10 cellular contexts compared by ENCODE assay signal in genomic region chr7:116150588-116150987, GRCh38. TPM values are rescaled to one million over a fixed set of nuclear protein-coding genes. Genes with fewer than 3 reads are reported as not detected.
DNase-seq lines count a peak whose midpoint lies in the region; ATAC-seq and TF ChIP-seq lines count a peak whose summit lies in the region.
"Had no signal": no experiment of that assay in that cellular context is flagged by ENCODE, and none has a peak within 500 bp of the region (broad histone marks: within the 10 kb centered on the region; RNA-seq: fewer than 3 reads in every experiment).

No MANE protein-coding gene starts in this region.

- ATAC-seq in GM18909 (IDR thresholded peaks at IDR 0.05; ENCODE audit: poor library complexity, unreplicated experiment) (peak; percentile 96), HG03457 (IDR thresholded peaks at IDR 0.05; ENCODE audit: unreplicated experiment) (peak; percentile 93), naive B cell (ENCODE audit: low read depth in 2 of 2) (peak; percentile 93), upper lobe of right lung (no peak)

- peak overlapping the region in 1 of 6 donors; percentile 36 for H3K27ac Mint-ChIP-seq in naive B cell
- H3K27ac Mint-ChIP-seq: progenitor cell of endocrine pancreas had no signal

- no peak overlapping the region for H3K4me3 ChIP-seq in upper lobe of right lung

- H3K36me3 ChIP-seq in upper lobe of right lung: no peaks in the 10 kb centered on the region

- intact Hi-C loops in upper lobe of right lung (cut with DNase I): no loop called here

- H3K9me3 Mint-ChIP-seq in naive B cell: peaks cover 0 to 6% (median 2%) of the 10 kb centered on the region in 7 donors

- peak overlapping the region in 7 of 8 donors; percentile 2 to 76 (median 30) for H3K4me3 Mint-ChIP-seq in naive B cell

- H3K27ac ChIP-seq in upper lobe of right lung: no peak overlapping the region

- peaks cover 0 to 11% of the 10 kb centered on the region in 2 donors for H3K36me3 Mint-ChIP-seq in naive B cell

- no peaks in the 10 kb centered on the region for H3K9me3 ChIP-seq in upper lobe of right lung

- no peak for TF ChIP-seq CTCF in upper lobe of right lung (IDR thresholded peaks at IDR 0.05)

- no peaks in the 10 kb centered on the region for H3K4me1 ChIP-seq in upper lobe of right lung

- in situ Hi-C loops in KBM-7 (cut with MboI; ENCODE audit: low pct_unique_long_range_greater_than_20kb, low sequenced_read_pairs): loop anchor here (25.0 kb wide), 1 partner anchor 662 kb away; no protein-coding TSS in a partner anchor

- no peaks in the 10 kb centered on the region for H3K27me3 ChIP-seq in upper lobe of right lung

- peak; percentile 76 for DNase-seq in HCEC 1CT
- DNase-seq in naive B cell: peak; percentile 38
- no peak for DNase-seq in iPS-NIHi7 (ENCODE audit: extremely low spot score)
- no peak for DNase-seq in KBM-7
- no peak for DNase-seq in upper lobe of right lung
- DNase-seq: activated CD8-positive, alpha-beta memory T cell treated with anti-CD3 and anti-CD28 coated beads, Interleukin-2, amount 50 U/mL, for 48 hours; SHP77 treated with DMSO at 0.1 percent for 48 hours had no signal

- peaks cover 21 to 22% (median 22%) of the 10 kb centered on the region in 3 donors for H3K4me1 Mint-ChIP-seq in naive B cell

- H3K27me3 Mint-ChIP-seq in naive B cell: peaks cover 3 to 10% (median 5%) of the 10 kb centered on the region in 3 donors

RNA-seq across cellular contexts. Expression of gene TES, which starts 59.8 kb away (rescaled TPM):
- polyA plus RNA-seq in naive B cell (ENCODE audit: low read depth in 6 of 6): 100 to 1,000 TPM in 5 of 6 donors, 10 to 100 TPM in 1; 98.1 to 195 (median 133) TPM
- total RNA-seq in upper lobe of right lung: 94.0 TPM

Comparison
In these comparisons a context has a peak if more than half of its experiments do, and no peak if none do; other contexts are left out.
1. DNase-seq: peak in HCEC 1CT (single experiment) and naive B cell (single experiment); none in iPS-NIHi7 (single experiment), KBM-7 (single experiment) and upper lobe of right lung (single experiment).